Comparison of ENCODE assay signal across 14 cellular contexts in the genomic region with DNA sequence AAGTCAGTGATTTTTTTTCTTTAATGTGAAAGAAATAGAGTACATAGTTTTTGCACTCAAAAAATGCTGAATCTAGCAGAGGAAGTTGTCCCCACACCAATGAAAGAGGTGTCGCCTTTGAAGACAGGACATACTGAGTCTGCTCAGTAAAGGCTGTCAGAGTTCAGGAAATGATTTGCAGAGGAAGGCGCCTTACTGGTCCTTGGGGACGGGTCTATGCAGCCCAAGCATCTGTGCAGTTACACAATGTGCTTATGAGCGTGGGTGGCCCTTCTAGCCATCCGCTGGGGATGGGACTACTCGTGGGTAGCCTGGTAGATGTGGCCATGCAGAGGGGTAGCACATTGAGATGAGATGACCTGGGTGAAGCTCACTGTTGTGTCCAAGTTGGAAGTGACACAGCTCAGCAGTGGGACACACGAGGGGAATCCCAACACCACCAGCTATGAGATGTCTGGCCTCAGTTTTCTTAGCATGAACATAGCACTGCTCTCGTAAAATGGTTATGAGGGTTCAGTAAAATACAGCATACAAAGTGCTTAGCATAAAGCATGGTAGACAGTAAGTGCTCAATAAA.
DNase-seq lines count a peak whose midpoint lies in the region; ATAC-seq and TF ChIP-seq lines count a peak whose summit lies in the region.
"Had no signal": no experiment of that assay in that cellular context is flagged by ENCODE, and none has a peak within 500 bp of the region (broad histone marks: within the 10 kb centered on the region; RNA-seq: fewer than 3 reads in every experiment).

No MANE protein-coding gene starts in this region.

- H3K27ac ChIP-seq in CD8-positive, alpha-beta T cell (ENCODE audit: low read depth, low read length): no peak overlapping the region
- H3K27ac ChIP-seq: brain microvascular endothelial cell had no signal

- POLR2A ChIA-PET in CD8-positive, alpha-beta T cell (lab: Charles Lee): interaction anchor here (1.3 to 1.7 kb wide), 2 partner anchors 10 to 115 kb away, joined by 3 to 5 read pairs; no protein-coding TSS in a partner anchor
- POLR2A ChIA-PET in activated B cell treated with CpG ODN at 0.5 μM for 24 hours (lab: Charles Lee): no interaction called here

- H3K4me1 ChIP-seq in CD8-positive, alpha-beta T cell (ENCODE audit: insufficient read depth, low read length): peaks cover 19% of the 10 kb centered on the region

- H3K4me3 ChIP-seq in CD8-positive, alpha-beta T cell (ENCODE audit: low read depth, low read length): no peak overlapping the region

- peak; percentile 82 for ATAC-seq in CD8-positive, alpha-beta T cell
- ATAC-seq in GM18868 (IDR thresholded peaks at IDR 0.05; ENCODE audit: unreplicated experiment) (peak; percentile 51), activated B cell treated with CpG ODN at 0.5 μM for 24 hours (ENCODE audit: low read depth) (peak; percentile 82), left colon (no peak), HG03457 (IDR thresholded peaks at IDR 0.05; ENCODE audit: unreplicated experiment) (no peak)
- ATAC-seq: HCT116 had no signal

- H3K9me3 ChIP-seq in CD8-positive, alpha-beta T cell (ENCODE audit: low read length): no peaks in the 10 kb centered on the region

- intact Hi-C loops in CD8-positive, alpha-beta T cell (cut with DNase I, micrococcal nuclease): loop anchor here in 1 of 2 experiments (5.0 kb wide), 1 partner anchor 118 kb away; a partner anchor contains a TSS
- intact Hi-C loops in activated B cell treated with CpG ODN at 0.5 μM for 24 hours (cut with micrococcal nuclease): no loop called here
- intact Hi-C loops in left colon (cut with DNase I, micrococcal nuclease): no loop called here

- H3K27me3 Mint-ChIP-seq in CD8-positive, alpha-beta T cell (ENCODE audit: low read depth): no peaks in the 10 kb centered on the region
- peaks cover 3% of the 10 kb centered on the region for H3K27me3 Mint-ChIP-seq in activated B cell treated with CpG ODN at 0.5 μM for 24 hours
- H3K27me3 Mint-ChIP-seq in immature natural killer cell (ENCODE audit: low read depth in 3 of 3): peaks cover 3 to 6% (median 3%) of the 10 kb centered on the region in 3 donors

- no peaks in the 10 kb centered on the region for H3K27me3 ChIP-seq in CD8-positive, alpha-beta T cell (ENCODE audit: insufficient read depth, low read length)
- H3K27me3 ChIP-seq: brain microvascular endothelial cell had no signal

- CTCF ChIA-PET in CD8-positive, alpha-beta T cell (lab: Charles Lee): no interaction called here
- CTCF ChIA-PET in activated B cell treated with CpG ODN at 0.5 μM for 24 hours (lab: Charles Lee): no interaction called here

- peak in 5 of 7 experiments; percentile 4 to 58 (median 10) for DNase-seq in CD8-positive, alpha-beta T cell
- DNase-seq in activated B cell treated with CpG ODN at 0.5 μM for 24 hours (no peak), immature natural killer cell (peak; percentile 12 to 24 (median 17)), left colon (no peak), cerebellar cortex (ENCODE audit: low spot score) (no peak), NCI-H2081 treated with DMSO at 0.1 percent for 48 hours (lab: John Stamatoyannopoulos, UW) (no peak)
- DNase-seq: brain microvascular endothelial cell; effector memory CD4-positive, alpha-beta T cell; foreskin fibroblast; GDM1; NCI-H526 had no signal

- H3K27ac Mint-ChIP-seq in CD8-positive, alpha-beta T cell: peak overlapping the region; percentile 65
- H3K27ac Mint-ChIP-seq in activated B cell treated with CpG ODN at 0.5 μM for 24 hours (no peak overlapping the region), immature natural killer cell (peak overlapping the region in 5 of 6 donors; percentile 22 to 80 (median 78))

- no peaks in the 10 kb centered on the region for H3K9me3 Mint-ChIP-seq in CD8-positive, alpha-beta T cell
- H3K9me3 Mint-ChIP-seq in activated B cell treated with CpG ODN at 0.5 μM for 24 hours: no peaks in the 10 kb centered on the region
- H3K9me3 Mint-ChIP-seq in immature natural killer cell: peaks cover 0 to 5% (median 0%) of the 10 kb centered on the region in 6 donors

- peak overlapping the region; percentile 29 for H3K4me3 Mint-ChIP-seq in CD8-positive, alpha-beta T cell
- no peak overlapping the region for H3K4me3 Mint-ChIP-seq in activated B cell treated with CpG ODN at 0.5 μM for 24 hours
- peak overlapping the region in 4 of 5 donors; percentile 8 to 51 (median 40) for H3K4me3 Mint-ChIP-seq in immature natural killer cell

- H3K4me1 Mint-ChIP-seq in CD8-positive, alpha-beta T cell (ENCODE audit: low read depth): peaks cover 26% of the 10 kb centered on the region
- peaks cover 5% of the 10 kb centered on the region for H3K4me1 Mint-ChIP-seq in activated B cell treated with CpG ODN at 0.5 μM for 24 hours
- peaks cover 19 to 25% of the 10 kb centered on the region in 2 donors for H3K4me1 Mint-ChIP-seq in immature natural killer cell

- H3K36me3 Mint-ChIP-seq in CD8-positive, alpha-beta T cell: no peaks in the 10 kb centered on the region
- H3K36me3 Mint-ChIP-seq in activated B cell treated with CpG ODN at 0.5 μM for 24 hours (ENCODE audit: low read depth) (no peaks in the 10 kb centered on the region), immature natural killer cell (no peaks in the 10 kb centered on the region)

- no peak for TF ChIP-seq CTCF in CD8-positive, alpha-beta T cell (IDR thresholded peaks at IDR 0.05)
- no peak for TF ChIP-seq CTCF in activated B cell treated with CpG ODN at 0.5 μM for 24 hours (IDR thresholded peaks at IDR 0.05)

- no peaks in the 10 kb centered on the region for H3K36me3 ChIP-seq in CD8-positive, alpha-beta T cell (ENCODE audit: insufficient read depth, low read length)
- H3K36me3 ChIP-seq: brain microvascular endothelial cell had no signal

Comparison
In these comparisons a context has a peak if more than half of its experiments do, and no peak if none do; other contexts are left out.
1. ATAC-seq: peak in CD8-positive, alpha-beta T cell (single experiment), GM18868 (single experiment) and activated B cell treated with CpG ODN at 0.5 μM for 24 hours (single experiment); none in left colon (single experiment) and HG03457 (single experiment).
2. DNase-seq: peak in CD8-positive, alpha-beta T cell (5 of 7) and immature natural killer cell (3 of 3); none in activated B cell treated with CpG ODN at 0.5 μM for 24 hours (single experiment), left colon (0 of 2), cerebellar cortex (single experiment) and NCI-H2081 treated with DMSO at 0.1 percent for 48 hours (single experiment).